ENCODE assay signal across 8 cellular contexts in the genomic region with DNA sequence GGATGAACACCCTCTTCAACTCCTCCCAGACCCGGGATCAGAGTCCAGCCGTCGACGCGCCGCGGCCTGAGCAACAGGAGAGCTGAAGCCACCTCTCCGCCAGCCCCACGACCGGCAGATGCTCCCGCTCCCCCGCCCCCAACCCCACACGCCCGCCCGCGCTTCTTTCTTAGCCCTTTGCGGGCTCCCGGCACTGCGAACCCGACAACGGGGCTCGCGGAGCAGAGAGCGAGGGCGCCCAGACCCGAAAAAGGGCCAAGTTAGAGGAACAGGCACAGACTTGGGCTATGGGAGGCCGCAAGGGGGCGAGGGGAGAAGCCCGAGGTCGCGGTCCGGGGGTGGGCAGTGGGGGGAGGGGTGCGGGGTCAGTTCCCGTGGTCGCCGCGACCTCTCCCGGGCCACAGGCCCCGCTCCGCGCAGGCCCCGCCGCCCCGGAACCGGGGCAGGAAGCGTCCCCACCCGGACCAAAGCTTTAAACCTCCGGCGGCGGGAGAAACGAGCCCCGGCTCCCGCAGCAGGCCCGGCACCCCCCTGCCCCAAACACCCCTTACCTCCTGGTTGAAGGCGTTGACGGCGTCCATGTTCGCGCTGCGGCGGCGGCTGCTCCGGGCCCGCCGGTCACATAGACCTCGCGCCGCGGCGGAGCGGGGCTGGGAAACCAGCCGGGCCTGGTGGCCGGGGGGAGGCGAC. TPM values are rescaled to one million over a fixed set of nuclear protein-coding genes. Genes with fewer than 3 reads are reported as not detected.
DNase-seq lines count a peak whose midpoint lies in the region; ATAC-seq and TF ChIP-seq lines count a peak whose summit lies in the region.

No MANE protein-coding gene starts in this region.

- WGBS in lower leg skin, 2 donors: 0% methylated on average over 23 to 26 of the region's 74 CpGs

- H3K4me3 ChIP-seq in choroid plexus epithelial cell (ENCODE audit: low read depth, low read length) (peak overlapping the region; percentile 85), lower leg skin (ENCODE audit: low read depth, poor library complexity, severe bottlenecking) (peak overlapping the region; percentile 100)

- CTCF ChIA-PET in Calu3 (lab: Charles Lee): no interaction called here

- no peak for TF ChIP-seq CTCF in Calu3 (IDR thresholded peaks at IDR 0.05; ENCODE audit: unreplicated experiment)
- peak; percentile 7 for TF ChIP-seq CTCF in choroid plexus epithelial cell (conservative IDR thresholded peaks at IDR 0.05; ENCODE audit: low read depth, low read length)
- no peak for TF ChIP-seq CTCF in lower leg skin (IDR thresholded peaks at IDR 0.05)

- H3K4me3 Mint-ChIP-seq in Calu3 (ENCODE audit: low read depth, unreplicated experiment): no peak overlapping the region

- peak; percentile 24 for ATAC-seq in GM21390 (IDR thresholded peaks at IDR 0.05; ENCODE audit: unreplicated experiment)

- no peak for TF ChIP-seq POLR2A in lower leg skin (IDR thresholded peaks at IDR 0.05)

- no TSS peak for BruUV-seq in Calu3 (replicated peaks; lab: Mats Ljungman, UMichigan)

- H3K27ac Mint-ChIP-seq in Calu3 (ENCODE audit: unreplicated experiment): peak overlapping the region; percentile 16

- H3K36me3 Mint-ChIP-seq in Calu3 (ENCODE audit: insufficient read depth, unreplicated experiment): peaks cover 18% of the 10 kb centered on the region

- H3K9me3 Mint-ChIP-seq in Calu3 (ENCODE audit: low read depth, unreplicated experiment): no peaks in the 10 kb centered on the region

- no peaks in the 10 kb centered on the region for H3K27me3 Mint-ChIP-seq in Calu3 (ENCODE audit: unreplicated experiment)

- H3K4me1 Mint-ChIP-seq in Calu3 (ENCODE audit: low read depth, unreplicated experiment): no peaks in the 10 kb centered on the region

- DNase-seq in Calu3: peak; percentile 8
- peak; percentile 49 for DNase-seq in HuH-7.5 (ENCODE audit: low spot score)
- DNase-seq in activated CD4-positive, alpha-beta T cell treated with anti-CD3 and anti-CD28 coated beads for 24 hours (ENCODE audit: low read depth in 2 of 2): peak; percentile 12 to 17
- peak; percentile 24 for DNase-seq in choroid plexus epithelial cell (ENCODE audit: low read depth)
- peak; percentile 37 to 88 for DNase-seq in lower leg skin (ENCODE audit: low spot score in 2 of 2)
- DNase-seq in stimulated activated CD4-positive, alpha-beta T cell treated with anti-CD3 and anti-CD28 coated beads, TNF-alpha, amount 100 ng/mL, for 48 hours (ENCODE audit: low read depth in 3 of 3): peak in 2 of 3 donors; percentile 22 to 43
- DNase-seq in COLO829 (ENCODE audit: low spot score): no peak

- intact Hi-C loops in Calu3 (cut with micrococcal nuclease; ENCODE audit: unreplicated experiment): no loop called here
- intact Hi-C loops in lower leg skin (cut with DNase I; ENCODE audit: low total_unique reads): no loop called here

RNA-seq across cellular contexts. Expression of a gene that starts 0.7 kb away (rescaled TPM):
- total RNA-seq in Calu3 (2022) (30.8 and 31.2 TPM in 2 replicates), lower leg skin (10 to 100 TPM; 11.8 to 30.8 (median 16.5) TPM)
